In the genomic region with DNA sequence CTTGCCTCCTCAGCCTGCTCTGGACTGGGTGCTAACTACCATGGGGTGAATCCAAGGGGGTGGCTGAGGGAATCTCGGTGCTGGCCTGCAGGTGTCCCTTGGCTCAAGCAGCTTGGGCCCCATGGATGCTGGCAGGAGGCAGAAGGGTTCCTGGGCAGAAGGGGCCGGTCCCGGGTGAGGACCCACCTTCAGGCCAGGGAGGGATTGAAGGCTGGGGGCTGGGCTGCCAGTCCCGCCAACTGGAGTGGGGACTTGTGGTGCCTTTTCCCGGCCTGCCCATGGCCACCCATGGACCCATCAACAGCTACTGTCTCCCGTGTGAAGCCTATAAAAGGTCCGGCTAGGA, we compare ENCODE assay signal across 24 cellular contexts.
"Had no signal": no experiment of that assay in that cellular context is flagged by ENCODE, and none has a peak within 500 bp of the region (broad histone marks: within the 10 kb centered on the region; RNA-seq: fewer than 3 reads in every experiment).

No MANE protein-coding gene starts in this region.

- ATAC-seq: effector memory CD8-positive, alpha-beta T cell had no signal

- H3K4me2 ChIP-seq: neural progenitor cell had no signal

- H3K36me3 ChIP-seq: esophagus squamous epithelium, neural progenitor cell, pancreas, sigmoid colon, tibial artery had no signal

- H3K9ac ChIP-seq: neural progenitor cell had no signal

- H3K9me3 ChIP-seq: esophagus squamous epithelium, mucosa of descending colon, pancreas, sigmoid colon, testis, tibial artery had no signal

- H3K4me3 ChIP-seq: esophagus squamous epithelium, lung, mucosa of descending colon, neural progenitor cell, pancreas, sigmoid colon, testis, tibial artery had no signal

- H3K4me3 Mint-ChIP-seq: effector memory CD8-positive, alpha-beta T cell; mesothelial cell of epicardium; naive B cell; nephron; neural progenitor cell; type B pancreatic cell had no signal

- H3K27ac Mint-ChIP-seq: effector memory CD8-positive, alpha-beta T cell; mesothelial cell of epicardium; nephron; neural progenitor cell; progenitor cell of endocrine pancreas; type B pancreatic cell had no signal

- H3K36me3 Mint-ChIP-seq: mesothelial cell of epicardium, naive B cell, neural progenitor cell, type B pancreatic cell had no signal

- H3K27me3 Mint-ChIP-seq: effector memory CD8-positive, alpha-beta T cell; naive B cell; progenitor cell of endocrine pancreas; type B pancreatic cell had no signal

- H2AFZ ChIP-seq: neural progenitor cell had no signal

- H3K4me1 Mint-ChIP-seq: naive B cell, nephron, neural progenitor cell had no signal

- DNase-seq: cortex of kidney; effector memory CD8-positive, alpha-beta T cell; erythroblast; esophagus squamous epithelium; foreskin melanocyte; hypothalamus; mesenchymal stem cell; naive B cell; nucleus accumbens; sigmoid colon; stimulated activated CD4-positive, alpha-beta T cell treated with anti-CD3 and anti-CD28 coated beads, Interleukin-2, amount 100 ng/mL, for 24 hours; stimulated activated CD4-positive, alpha-beta T cell treated with anti-CD3 and anti-CD28 coated beads, Interleukin-4, amount 100 ng/mL, for 4 hours; stimulated activated naive CD4-positive, alpha-beta T cell; substantia nigra; testis had no signal

- H3K4me1 ChIP-seq: esophagus squamous epithelium, neural progenitor cell, pancreas, sigmoid colon, testis, tibial artery had no signal

- H3K27me3 ChIP-seq: esophagus squamous epithelium, neural progenitor cell, pancreas, sigmoid colon, testis, tibial artery had no signal

- H3K27ac ChIP-seq: esophagus squamous epithelium, neural progenitor cell, pancreas, sigmoid colon, testis, tibial artery had no signal

- H3K9me3 Mint-ChIP-seq: mesothelial cell of epicardium, nephron, type B pancreatic cell had no signal
